ENCODE assay signal across 1 cellular context in the genomic region with DNA sequence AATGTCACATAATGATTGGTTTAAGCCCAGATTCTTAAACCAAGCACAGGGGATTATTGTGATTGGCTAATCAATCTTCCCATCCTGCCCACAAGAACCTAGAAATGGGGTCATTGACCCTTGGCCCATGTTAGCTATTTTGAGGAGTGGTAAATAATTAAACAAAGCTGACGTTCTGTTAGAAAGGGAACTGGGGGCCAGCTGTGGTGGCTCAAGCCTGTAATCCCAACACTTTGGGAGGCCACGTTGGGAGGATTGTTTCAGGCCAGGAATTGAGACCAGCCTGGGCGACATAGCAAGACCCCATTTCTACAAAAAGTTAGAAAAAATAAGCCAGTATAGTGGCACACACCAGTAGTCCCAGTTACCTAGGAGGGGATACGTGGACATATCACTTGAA.
TF ChIP-seq lines count a peak whose summit lies in the region.

No MANE protein-coding gene starts in this region.

TF ChIP-seq in HepG2, 621 proteins besides CTCF, POLR2A, EP300 and RAD21 (continued from another document and continues in another):
- no peak for TF ChIP-seq ZNF207 (IDR thresholded peaks at IDR 0.05; ENCODE audit: borderline replicate concordance)
- TF ChIP-seq KLF6 (CRISPR knock-in tag; IDR thresholded peaks at IDR 0.05): peak; percentile 12; the same call in 1 of the 2 replicates
- TF ChIP-seq MEF2D (CRISPR knock-in tag; IDR thresholded peaks at IDR 0.05): peak; percentile 52; the same call in 1 of the 2 replicates
- TF ChIP-seq JDP2 (CRISPR knock-in tag; IDR thresholded peaks at IDR 0.05; ENCODE audit: borderline replicate concordance): no peak
- TF ChIP-seq, protein P1, sequence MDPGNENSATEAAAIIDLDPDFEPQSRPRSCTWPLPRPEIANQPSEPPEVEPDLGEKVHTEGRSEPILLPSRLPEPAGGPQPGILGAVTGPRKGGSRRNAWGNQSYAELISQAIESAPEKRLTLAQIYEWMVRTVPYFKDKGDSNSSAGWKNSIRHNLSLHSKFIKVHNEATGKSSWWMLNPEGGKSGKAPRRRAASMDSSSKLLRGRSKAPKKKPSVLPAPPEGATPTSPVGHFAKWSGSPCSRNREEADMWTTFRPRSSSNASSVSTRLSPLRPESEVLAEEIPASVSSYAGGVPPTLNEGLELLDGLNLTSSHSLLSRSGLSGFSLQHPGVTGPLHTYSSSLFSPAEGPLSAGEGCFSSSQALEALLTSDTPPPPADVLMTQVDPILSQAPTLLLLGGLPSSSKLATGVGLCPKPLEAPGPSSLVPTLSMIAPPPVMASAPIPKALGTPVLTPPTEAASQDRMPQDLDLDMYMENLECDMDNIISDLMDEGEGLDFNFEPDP (CRISPR knock-in tag; conservative IDR thresholded peaks at IDR 0.05): no peak
- TF ChIP-seq HNF4G (IDR thresholded peaks at IDR 0.05; ENCODE audit: borderline replicate concordance, low read depth, low read length): no peak
- TF ChIP-seq HNF4G (CRISPR knock-in tag; IDR thresholded peaks at IDR 0.05; ENCODE audit: borderline replicate concordance, low read depth): no peak
- TF ChIP-seq MATR3 (CRISPR knock-in tag; IDR thresholded peaks at IDR 0.05): no peak
- peak; percentile 73; the same call in 1 of the 2 replicates for TF ChIP-seq RXRA (CRISPR knock-in tag; IDR thresholded peaks at IDR 0.05)
- no peak for TF ChIP-seq ZC3H13 (CRISPR knock-in tag; IDR thresholded peaks at IDR 0.05)
- TF ChIP-seq, protein P2, sequence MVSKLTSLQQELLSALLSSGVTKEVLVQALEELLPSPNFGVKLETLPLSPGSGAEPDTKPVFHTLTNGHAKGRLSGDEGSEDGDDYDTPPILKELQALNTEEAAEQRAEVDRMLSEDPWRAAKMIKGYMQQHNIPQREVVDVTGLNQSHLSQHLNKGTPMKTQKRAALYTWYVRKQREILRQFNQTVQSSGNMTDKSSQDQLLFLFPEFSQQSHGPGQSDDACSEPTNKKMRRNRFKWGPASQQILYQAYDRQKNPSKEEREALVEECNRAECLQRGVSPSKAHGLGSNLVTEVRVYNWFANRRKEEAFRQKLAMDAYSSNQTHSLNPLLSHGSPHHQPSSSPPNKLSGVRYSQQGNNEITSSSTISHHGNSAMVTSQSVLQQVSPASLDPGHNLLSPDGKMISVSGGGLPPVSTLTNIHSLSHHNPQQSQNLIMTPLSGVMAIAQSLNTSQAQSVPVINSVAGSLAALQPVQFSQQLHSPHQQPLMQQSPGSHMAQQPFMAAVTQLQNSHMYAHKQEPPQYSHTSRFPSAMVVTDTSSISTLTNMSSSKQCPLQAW (CRISPR knock-in tag; IDR thresholded peaks at IDR 0.05): peak; percentile 73
- TF ChIP-seq ZNF781 (CRISPR knock-in tag; IDR thresholded peaks at IDR 0.05; ENCODE audit: borderline replicate concordance, not compliant biosample characterization): no peak
- no peak for TF ChIP-seq SNAI1 (CRISPR knock-in tag; IDR thresholded peaks at IDR 0.05; ENCODE audit: borderline replicate concordance)
- TF ChIP-seq GZF1 (CRISPR knock-in tag; IDR thresholded peaks at IDR 0.05): no peak
- no peak for TF ChIP-seq ZNF225 (CRISPR knock-in tag; IDR thresholded peaks at IDR 0.05)
- TF ChIP-seq, protein P3, sequence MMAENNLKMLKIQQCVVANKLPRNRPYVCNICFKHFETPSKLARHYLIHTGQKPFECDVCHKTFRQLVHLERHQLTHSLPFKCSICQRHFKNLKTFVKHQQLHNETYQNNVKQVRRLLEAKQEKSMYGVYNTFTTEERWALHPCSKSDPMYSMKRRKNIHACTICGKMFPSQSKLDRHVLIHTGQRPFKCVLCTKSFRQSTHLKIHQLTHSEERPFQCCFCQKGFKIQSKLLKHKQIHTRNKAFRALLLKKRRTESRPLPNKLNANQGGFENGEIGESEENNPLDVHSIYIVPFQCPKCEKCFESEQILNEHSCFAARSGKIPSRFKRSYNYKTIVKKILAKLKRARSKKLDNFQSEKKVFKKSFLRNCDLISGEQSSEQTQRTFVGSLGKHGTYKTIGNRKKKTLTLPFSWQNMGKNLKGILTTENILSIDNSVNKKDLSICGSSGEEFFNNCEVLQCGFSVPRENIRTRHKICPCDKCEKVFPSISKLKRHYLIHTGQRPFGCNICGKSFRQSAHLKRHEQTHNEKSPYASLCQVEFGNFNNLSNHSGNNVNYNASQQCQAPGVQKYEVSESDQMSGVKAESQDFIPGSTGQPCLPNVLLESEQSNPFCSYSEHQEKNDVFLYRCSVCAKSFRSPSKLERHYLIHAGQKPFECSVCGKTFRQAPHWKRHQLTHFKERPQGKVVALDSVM (CRISPR knock-in tag; IDR thresholded peaks at IDR 0.05): peak; percentile 84
- no peak for TF ChIP-seq ADNP (CRISPR knock-in tag; IDR thresholded peaks at IDR 0.05)
- TF ChIP-seq, protein P4, sequence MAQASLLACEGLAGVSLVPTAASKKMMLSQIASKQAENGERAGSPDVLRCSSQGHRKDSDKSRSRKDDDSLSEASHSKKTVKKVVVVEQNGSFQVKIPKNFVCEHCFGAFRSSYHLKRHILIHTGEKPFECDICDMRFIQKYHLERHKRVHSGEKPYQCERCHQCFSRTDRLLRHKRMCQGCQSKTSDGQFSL (CRISPR knock-in tag; IDR thresholded peaks at IDR 0.05): no peak
- TF ChIP-seq, protein P5, sequence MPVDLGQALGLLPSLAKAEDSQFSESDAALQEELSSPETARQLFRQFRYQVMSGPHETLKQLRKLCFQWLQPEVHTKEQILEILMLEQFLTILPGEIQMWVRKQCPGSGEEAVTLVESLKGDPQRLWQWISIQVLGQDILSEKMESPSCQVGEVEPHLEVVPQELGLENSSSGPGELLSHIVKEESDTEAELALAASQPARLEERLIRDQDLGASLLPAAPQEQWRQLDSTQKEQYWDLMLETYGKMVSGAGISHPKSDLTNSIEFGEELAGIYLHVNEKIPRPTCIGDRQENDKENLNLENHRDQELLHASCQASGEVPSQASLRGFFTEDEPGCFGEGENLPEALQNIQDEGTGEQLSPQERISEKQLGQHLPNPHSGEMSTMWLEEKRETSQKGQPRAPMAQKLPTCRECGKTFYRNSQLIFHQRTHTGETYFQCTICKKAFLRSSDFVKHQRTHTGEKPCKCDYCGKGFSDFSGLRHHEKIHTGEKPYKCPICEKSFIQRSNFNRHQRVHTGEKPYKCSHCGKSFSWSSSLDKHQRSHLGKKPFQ (CRISPR knock-in tag; IDR thresholded peaks at IDR 0.05; ENCODE audit: insufficient replicate concordance): no peak
- 0 out of 2 replicates have a peak, but pooled peaks have one; percentile 24 for TF ChIP-seq MED1 (CRISPR knock-in tag; IDR thresholded peaks at IDR 0.05)
- TF ChIP-seq SAFB2 (CRISPR knock-in tag; IDR thresholded peaks at IDR 0.05; ENCODE audit: borderline replicate concordance, low read depth): no peak
- TF ChIP-seq, protein P6, sequence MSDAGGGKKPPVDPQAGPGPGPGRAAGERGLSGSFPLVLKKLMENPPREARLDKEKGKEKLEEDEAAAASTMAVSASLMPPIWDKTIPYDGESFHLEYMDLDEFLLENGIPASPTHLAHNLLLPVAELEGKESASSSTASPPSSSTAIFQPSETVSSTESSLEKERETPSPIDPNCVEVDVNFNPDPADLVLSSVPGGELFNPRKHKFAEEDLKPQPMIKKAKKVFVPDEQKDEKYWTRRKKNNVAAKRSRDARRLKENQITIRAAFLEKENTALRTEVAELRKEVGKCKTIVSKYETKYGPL (CRISPR knock-in tag; IDR thresholded peaks at IDR 0.05): no peak
- no peak for TF ChIP-seq IRF1 (CRISPR knock-in tag; IDR thresholded peaks at IDR 0.05; ENCODE audit: low read depth)
- no peak for TF ChIP-seq ZNF788 (CRISPR knock-in tag; IDR thresholded peaks at IDR 0.05; ENCODE audit: borderline replicate concordance)
- TF ChIP-seq, protein P7, sequence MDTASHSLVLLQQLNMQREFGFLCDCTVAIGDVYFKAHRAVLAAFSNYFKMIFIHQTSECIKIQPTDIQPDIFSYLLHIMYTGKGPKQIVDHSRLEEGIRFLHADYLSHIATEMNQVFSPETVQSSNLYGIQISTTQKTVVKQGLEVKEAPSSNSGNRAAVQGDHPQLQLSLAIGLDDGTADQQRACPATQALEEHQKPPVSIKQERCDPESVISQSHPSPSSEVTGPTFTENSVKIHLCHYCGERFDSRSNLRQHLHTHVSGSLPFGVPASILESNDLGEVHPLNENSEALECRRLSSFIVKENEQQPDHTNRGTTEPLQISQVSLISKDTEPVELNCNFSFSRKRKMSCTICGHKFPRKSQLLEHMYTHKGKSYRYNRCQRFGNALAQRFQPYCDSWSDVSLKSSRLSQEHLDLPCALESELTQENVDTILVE (CRISPR knock-in tag; IDR thresholded peaks at IDR 0.05): no peak
- TF ChIP-seq ZNF510 (CRISPR knock-in tag; IDR thresholded peaks at IDR 0.05; ENCODE audit: low read depth): no peak
- peak; percentile 69; the same call in 1 of the 2 replicates for TF ChIP-seq HNF1A (IDR thresholded peaks at IDR 0.05; ENCODE audit: low read depth)
- peak; percentile 72; the same call in 1 of the 2 replicates for TF ChIP-seq HNF1A (CRISPR knock-in tag; IDR thresholded peaks at IDR 0.05; ENCODE audit: borderline replicate concordance)
- no peak for TF ChIP-seq MAFF (IDR thresholded peaks at IDR 0.05; ENCODE audit: low read depth, low read length)
- TF ChIP-seq PAWR (CRISPR knock-in tag; IDR thresholded peaks at IDR 0.05; ENCODE audit: borderline replicate concordance): no peak
- TF ChIP-seq RXRB (CRISPR knock-in tag; IDR thresholded peaks at IDR 0.05; ENCODE audit: borderline replicate concordance): peak; percentile 93
- TF ChIP-seq ZNF180 (CRISPR knock-in tag; IDR thresholded peaks at IDR 0.05; ENCODE audit: borderline replicate concordance, low read depth): no peak
- TF ChIP-seq ZNF24 (IDR thresholded peaks at IDR 0.05): no peak
- TF ChIP-seq HMGA1 (CRISPR knock-in tag; conservative IDR thresholded peaks at IDR 0.05): no peak
- TF ChIP-seq ZNF451 (CRISPR knock-in tag; IDR thresholded peaks at IDR 0.05): no peak
- TF ChIP-seq ZSCAN9 (CRISPR knock-in tag; IDR thresholded peaks at IDR 0.05; ENCODE audit: borderline replicate concordance): no peak
- 0 out of 2 replicates have a peak, but pooled peaks have one; percentile 10 for TF ChIP-seq GATAD2A (CRISPR knock-in tag; IDR thresholded peaks at IDR 0.05)
- no peak for TF ChIP-seq ZNF772 (CRISPR knock-in tag; IDR thresholded peaks at IDR 0.05)
- TF ChIP-seq ZMYM4 (CRISPR knock-in tag; IDR thresholded peaks at IDR 0.05): peak; percentile 37; the same call in 1 of the 2 replicates
- TF ChIP-seq ZBTB49 (CRISPR knock-in tag; IDR thresholded peaks at IDR 0.05; ENCODE audit: borderline replicate concordance): no peak
- no peak for TF ChIP-seq SRSF4 (IDR thresholded peaks at IDR 0.05; ENCODE audit: low read depth, low read length, poor library complexity, severe bottlenecking)
- no peak for TF ChIP-seq ZFP41 (CRISPR knock-in tag; IDR thresholded peaks at IDR 0.05; ENCODE audit: borderline replicate concordance)
- TF ChIP-seq, protein P8, sequence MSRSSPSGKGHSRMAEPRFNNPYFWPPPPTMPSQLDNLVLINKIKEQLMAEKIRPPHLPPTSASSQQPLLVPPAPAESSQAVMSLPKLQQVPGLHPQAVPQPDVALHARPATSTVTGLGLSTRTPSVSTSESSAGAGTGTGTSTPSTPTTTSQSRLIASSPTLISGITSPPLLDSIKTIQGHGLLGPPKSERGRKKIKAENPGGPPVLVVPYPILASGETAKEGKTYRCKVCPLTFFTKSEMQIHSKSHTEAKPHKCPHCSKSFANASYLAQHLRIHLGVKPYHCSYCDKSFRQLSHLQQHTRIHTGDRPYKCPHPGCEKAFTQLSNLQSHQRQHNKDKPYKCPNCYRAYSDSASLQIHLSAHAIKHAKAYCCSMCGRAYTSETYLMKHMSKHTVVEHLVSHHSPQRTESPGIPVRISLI (CRISPR knock-in tag; IDR thresholded peaks at IDR 0.05; ENCODE audit: borderline replicate concordance): no peak
- no peak for TF ChIP-seq ELF1 (CRISPR knock-in tag; IDR thresholded peaks at IDR 0.05)
